24 cellular contexts compared by ENCODE assay signal in the genomic region with DNA sequence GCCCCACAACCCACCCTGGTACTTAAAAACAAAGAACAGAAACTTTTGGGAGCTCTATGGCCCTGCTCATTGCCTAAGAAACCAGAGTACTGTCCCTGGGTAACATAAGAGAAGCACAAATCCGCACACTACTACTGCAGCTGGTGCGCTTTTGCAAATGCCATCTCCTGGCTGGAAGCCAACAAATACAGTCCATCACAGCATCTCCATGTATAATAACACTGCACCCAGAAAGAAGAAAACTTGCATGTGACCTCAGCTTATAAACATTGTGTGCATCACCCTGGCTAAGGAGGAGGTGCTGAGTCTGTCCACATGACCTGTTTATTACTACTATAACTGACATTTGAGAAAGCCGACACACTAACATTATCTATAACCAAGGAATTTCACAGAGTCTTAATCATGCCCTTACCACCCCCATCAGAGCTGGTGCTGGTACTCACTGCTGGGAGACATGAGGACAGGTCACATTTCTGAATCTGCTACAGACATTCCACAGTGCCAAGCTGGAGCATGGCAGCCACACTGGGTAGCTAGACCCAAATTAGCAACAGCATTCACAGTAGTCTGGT.
"Had no signal": no experiment of that assay in that cellular context is flagged by ENCODE, and none has a peak within 500 bp of the region (broad histone marks: within the 10 kb centered on the region; RNA-seq: fewer than 3 reads in every experiment).

No MANE protein-coding gene starts in this region.

- H3K9me3 ChIP-seq: ascending aorta, left lung, neutrophil, pancreas, psoas muscle, right atrium auricular region, tibial artery had no signal

- ATAC-seq: activated CD4-positive, CD25-positive, alpha-beta regulatory T cell treated with anti-CD3 and anti-CD28 coated beads, Interleukin-2, amount 50 U/mL, for 24 hours; activated naive CD4-positive, alpha-beta T cell treated with anti-CD3 and anti-CD28 coated beads, Interleukin-2, amount 50 U/mL, for 72 hours; foreskin keratinocyte; left lung; natural killer cell treated with Interleukin-12 subunit alpha and Interleukin-12 subunit beta and Interleukin-15 and Interleukin-18, amount 100 ng/mL, for 72 hours; pancreas; psoas muscle; stimulated activated naive CD8-positive, alpha-beta T cell treated with anti-CD3 and anti-CD28 coated beads, Interleukin-15, amount 100 ng/mL, for 72 hours had no signal

- H3K4me3 ChIP-seq: ascending aorta, left lung, pancreas, psoas muscle, right atrium auricular region, skin epidermis, tibial artery had no signal

- H3K4me1 ChIP-seq: ascending aorta, foreskin keratinocyte, left lung, pancreas, psoas muscle, right atrium auricular region, tibial artery had no signal

- FAIRE-seq: colon, pancreas had no signal

- H3K36me3 ChIP-seq: ascending aorta, brain microvascular endothelial cell, left lung, neutrophil, pancreas, right atrium auricular region, tibial artery had no signal

- H3K27ac ChIP-seq: ascending aorta, brain microvascular endothelial cell, foreskin keratinocyte, left lung, neutrophil, pancreas, psoas muscle, right atrium auricular region, skin epidermis, tibial artery had no signal

- DNase-seq: activated CD4-positive, alpha-beta T cell treated with anti-CD3 and anti-CD28 coated beads, Interleukin-2, amount 10 ng/mL, durations not matched to agents 7 days and 5 days; activated gamma-delta T cell treated with Interleukin-2 at 50 U/mL for 16 hours; activated T-cell treated with anti-CD3 and anti-CD28 coated beads, Interleukin-2, amount 50 U/mL, for 1 hour; brain microvascular endothelial cell; central memory CD4-positive, alpha-beta T cell; effector memory CD4-positive, alpha-beta T cell; foreskin keratinocyte; immature natural killer cell; left lung; mammary epithelial cell; pancreas; psoas muscle; stimulated activated CD4-positive, alpha-beta T cell treated with anti-CD3 and anti-CD28 coated beads, Interleukin-1b, Interleukin-23, amount 100 ng/mL, for 48 hours; stimulated activated naive CD8-positive, alpha-beta T cell treated with anti-CD3 and anti-CD28 coated beads, Interleukin-15, amount 100 ng/mL, for 72 hours; T-helper 2 cell; tibial artery had no signal

- H3K27me3 ChIP-seq: ascending aorta, brain microvascular endothelial cell, foreskin keratinocyte, left lung, neutrophil, pancreas, right atrium auricular region, tibial artery had no signal
